9 cellular contexts compared by ENCODE assay signal in genomic region chr3:13073976-13074375, GRCh38. TPM values are rescaled to one million over a fixed set of nuclear protein-coding genes. Genes with fewer than 3 reads are reported as not detected.
A peak's percentile ranks its signal among the peaks of the same experiment; 100 is the strongest.
DNase-seq lines count a peak whose midpoint lies in the region; ATAC-seq and TF ChIP-seq lines count a peak whose summit lies in the region.
"Had no signal": no experiment of that assay in that cellular context is flagged by ENCODE, and none has a peak within 500 bp of the region (broad histone marks: within the 10 kb centered on the region; RNA-seq: fewer than 3 reads in every experiment).

No MANE protein-coding gene starts in this region.

- no CpG with 5 or more reads among the region's 14 CpGs for WGBS in mesendoderm (ENCODE audit: extremely low coverage, insufficient coverage, low lambda C conversion rate)

- no peak overlapping the region for H4K5ac ChIP-seq in mesendoderm (ENCODE audit: low read length)

- intact Hi-C loops in CD8-positive, alpha-beta T cell (cut with DNase I, micrococcal nuclease) = loop anchor here (2.0 to 5.0 kb wide), 2 partner anchors 62 to 63 kb away; no protein-coding TSS in a partner anchor
- intact Hi-C loops in activated T-helper 2 cell treated with anti-CD3 and anti-CD28 coated beads, Interferon-gamma antibody, Interleukin-2, Interleukin-4, amounts not matched to agents 10 μg/mL and 5 μg/mL and 100 μg/mL, durations not matched to agents 14 hours and 24 hours and 36 hours (cut with micrococcal nuclease) = no loop called here

- peak overlapping the region; percentile 32 for H3K27ac ChIP-seq in CD8-positive, alpha-beta T cell (ENCODE audit: low read depth, low read length)
- H3K27ac ChIP-seq in mesendoderm (ENCODE audit: low read depth, low read length) = no peak overlapping the region

- H3K4me3 ChIP-seq in CD8-positive, alpha-beta T cell (ENCODE audit: low read depth, low read length) = peak overlapping the region; percentile 56
- H3K4me3 ChIP-seq in H7 (ENCODE audit: insufficient read depth, low read depth, low read length) (no peak overlapping the region), mesendoderm (ENCODE audit: low read length) (no peak overlapping the region), HAP-1 (no peak overlapping the region)

- H3K56ac ChIP-seq in mesendoderm (ENCODE audit: low read length) = no peak overlapping the region

- no peak overlapping the region for H3K4ac ChIP-seq in mesendoderm (ENCODE audit: low read depth, low read length)

- H3K36me3 ChIP-seq in CD8-positive, alpha-beta T cell (ENCODE audit: insufficient read depth, low read length) = no peaks in the 10 kb centered on the region
- H3K36me3 ChIP-seq in H7 (replicated peaks; ENCODE audit: control insufficient read depth, insufficient read depth, low read length) (no peaks in the 10 kb centered on the region), mesendoderm (ENCODE audit: control insufficient read depth, insufficient read depth, low read length) (no peaks in the 10 kb centered on the region), HAP-1 (replicated peaks) (no peaks in the 10 kb centered on the region)

- in situ Hi-C loops in HAP-1 (cut with MboI; ENCODE audit: low sequenced_read_pairs) = no loop called here

- H3K27me3 ChIP-seq in CD8-positive, alpha-beta T cell (ENCODE audit: insufficient read depth, low read length) = no peaks in the 10 kb centered on the region
- H3K27me3 ChIP-seq in H7 (ENCODE audit: control insufficient read depth, insufficient read depth, low read length) (peaks cover 2% of the 10 kb centered on the region; the same call in 1 of the 2 replicates), mesendoderm (ENCODE audit: insufficient read depth, low read length, poor library complexity) (no peaks in the 10 kb centered on the region), HAP-1 (ENCODE audit: low read depth) (no peaks in the 10 kb centered on the region)

- no peak overlapping the region for H3K18ac ChIP-seq in mesendoderm (ENCODE audit: low read length)

- no peak overlapping the region for H3K4me2 ChIP-seq in mesendoderm (ENCODE audit: low read length)

- H2BK5ac ChIP-seq in mesendoderm (ENCODE audit: low read length) = no peak overlapping the region

- peaks cover 56% of the 10 kb centered on the region for H3K4me1 ChIP-seq in CD8-positive, alpha-beta T cell (ENCODE audit: insufficient read depth, low read length)
- H3K4me1 ChIP-seq in mesendoderm (ENCODE audit: control insufficient read depth, low read depth, low read length) (no peaks in the 10 kb centered on the region), HAP-1 (no peaks in the 10 kb centered on the region)
- H3K4me1 ChIP-seq: Caco-2 had no signal

- no peak overlapping the region for H3K9ac ChIP-seq in mesendoderm (ENCODE audit: low read length)

- no peak overlapping the region for H2BK15ac ChIP-seq in mesendoderm (replicated peaks; ENCODE audit: low read depth)

- no peaks in the 10 kb centered on the region for H3K9me3 Mint-ChIP-seq in CD8-positive, alpha-beta T cell
- H3K9me3 Mint-ChIP-seq in activated T-helper 2 cell treated with anti-CD3 and anti-CD28 coated beads, Interferon-gamma antibody, Interleukin-2, Interleukin-4, amounts not matched to agents 10 μg/mL and 5 μg/mL and 100 μg/mL, durations not matched to agents 14 hours and 24 hours and 36 hours = no peaks in the 10 kb centered on the region
- H3K9me3 Mint-ChIP-seq: neural crest cell had no signal

- H3K4me3 Mint-ChIP-seq in CD8-positive, alpha-beta T cell = peak overlapping the region; percentile 85
- peak overlapping the region; percentile 45 for H3K4me3 Mint-ChIP-seq in activated T-helper 2 cell treated with anti-CD3 and anti-CD28 coated beads, Interferon-gamma antibody, Interleukin-2, Interleukin-4, amounts not matched to agents 10 μg/mL and 5 μg/mL and 100 μg/mL, durations not matched to agents 14 hours and 24 hours and 36 hours (ENCODE audit: low read depth)

- H3K79me2 ChIP-seq in mesendoderm (ENCODE audit: control insufficient read depth, insufficient read depth, low read length) = no peaks in the 10 kb centered on the region

- TF ChIP-seq CTCF in CD8-positive, alpha-beta T cell (IDR thresholded peaks at IDR 0.05) = no peak

- H3K4me1 Mint-ChIP-seq in CD8-positive, alpha-beta T cell (ENCODE audit: low read depth) = peaks cover 49% of the 10 kb centered on the region
- H3K4me1 Mint-ChIP-seq in activated T-helper 2 cell treated with anti-CD3 and anti-CD28 coated beads, Interferon-gamma antibody, Interleukin-2, Interleukin-4, amounts not matched to agents 10 μg/mL and 5 μg/mL and 100 μg/mL, durations not matched to agents 14 hours and 24 hours and 36 hours (ENCODE audit: low read depth) = peaks cover 35% of the 10 kb centered on the region

- ATAC-seq in CD8-positive, alpha-beta T cell = no peak
- no peak for ATAC-seq in GM18502 (IDR thresholded peaks at IDR 0.05; ENCODE audit: poor library complexity, unreplicated experiment)

- H3K36me3 Mint-ChIP-seq in CD8-positive, alpha-beta T cell = no peaks in the 10 kb centered on the region
- no peaks in the 10 kb centered on the region for H3K36me3 Mint-ChIP-seq in activated T-helper 2 cell treated with anti-CD3 and anti-CD28 coated beads, Interferon-gamma antibody, Interleukin-2, Interleukin-4, amounts not matched to agents 10 μg/mL and 5 μg/mL and 100 μg/mL, durations not matched to agents 14 hours and 24 hours and 36 hours (ENCODE audit: low read depth)

- H2BK120ac ChIP-seq in mesendoderm (ENCODE audit: low read depth, low read length) = no peak overlapping the region

- H3K79me1 ChIP-seq in mesendoderm (ENCODE audit: low read length) = no peaks in the 10 kb centered on the region

- CTCF ChIA-PET in CD8-positive, alpha-beta T cell (lab: Charles Lee) = interaction anchor here (0.9 to 1.0 kb wide), 2 partner anchors 18 to 389 kb away, joined by 3 read pairs; no protein-coding TSS in a partner anchor

- no peak overlapping the region for H3K23ac ChIP-seq in mesendoderm (ENCODE audit: low read length)

- POLR2A ChIA-PET in CD8-positive, alpha-beta T cell (lab: Charles Lee) = interaction anchor here (1.1 kb wide), 1 partner anchor 280 kb away, joined by 3 read pairs; no protein-coding TSS in a partner anchor

- no peak for DNase-seq in CD8-positive, alpha-beta T cell
- peak; percentile 69 for DNase-seq in H7
- no peak for DNase-seq in activated T-helper 2 cell treated with anti-CD3 and anti-CD28 coated beads, Interferon-gamma antibody, Interleukin-2, Interleukin-4, amounts not matched to agents 10 μg/mL and 5 μg/mL and 100 μg/mL, durations not matched to agents 14 hours and 24 hours and 36 hours (ENCODE audit: low spot score)
- peak; percentile 29 for DNase-seq in mesendoderm
- DNase-seq in HAP-1 (ENCODE audit: low spot score in 2 of 2) = no peak
- DNase-seq in HuH-7.5 (ENCODE audit: low spot score) = no peak
- DNase-seq: Caco-2 had no signal

- no peaks in the 10 kb centered on the region for H3K27me3 Mint-ChIP-seq in CD8-positive, alpha-beta T cell (ENCODE audit: low read depth)
- H3K27me3 Mint-ChIP-seq in activated T-helper 2 cell treated with anti-CD3 and anti-CD28 coated beads, Interferon-gamma antibody, Interleukin-2, Interleukin-4, amounts not matched to agents 10 μg/mL and 5 μg/mL and 100 μg/mL, durations not matched to agents 14 hours and 24 hours and 36 hours (ENCODE audit: low read depth) = peaks cover 30% of the 10 kb centered on the region

- no peak overlapping the region for H4K8ac ChIP-seq in mesendoderm (ENCODE audit: low read depth, low read length)

- no peaks in the 10 kb centered on the region for H3K9me3 ChIP-seq in CD8-positive, alpha-beta T cell (ENCODE audit: low read length)
- no peaks in the 10 kb centered on the region for H3K9me3 ChIP-seq in HAP-1
- H3K9me3 ChIP-seq: Caco-2 had no signal

- H3K27ac Mint-ChIP-seq in CD8-positive, alpha-beta T cell = no peak overlapping the region
- H3K27ac Mint-ChIP-seq in activated T-helper 2 cell treated with anti-CD3 and anti-CD28 coated beads, Interferon-gamma antibody, Interleukin-2, Interleukin-4, amounts not matched to agents 10 μg/mL and 5 μg/mL and 100 μg/mL, durations not matched to agents 14 hours and 24 hours and 36 hours = no peak overlapping the region

- H2AK5ac ChIP-seq in mesendoderm (ENCODE audit: low read length) = no peak overlapping the region

RNA-seq across cellular contexts. Expression of gene IQSEC1, which starts 0.7 kb away (rescaled TPM):
- total RNA-seq in CD8-positive, alpha-beta T cell = 10 to 100 TPM; 71.2 to 79.0 TPM
- total RNA-seq in H7 (2014; rRNA removed; shearing (Covaris generic)) = 13.5 and 22.5 TPM in 2 replicates
- 28.1 and 31.2 TPM in 2 replicates for total RNA-seq in activated T-helper 2 cell treated with anti-CD3 and anti-CD28 coated beads, Interferon-gamma antibody, Interleukin-2, Interleukin-4, amounts not matched to agents 10 μg/mL and 5 μg/mL and 100 μg/mL, durations not matched to agents 14 hours and 24 hours and 36 hours
- polyA plus RNA-seq in mesendoderm (2013, experiment 1 of 2) = 17.2 TPM
- 17.2 TPM for polyA plus RNA-seq in mesendoderm (2013, experiment 2 of 2)

Comparison
In these comparisons a context has a peak if more than half of its experiments do, and no peak if none do; other contexts are left out.
1. DNase-seq: peak in H7 (single experiment) and mesendoderm (single experiment); none in CD8-positive, alpha-beta T cell (0 of 7), activated T-helper 2 cell treated with anti-CD3 and anti-CD28 coated beads, Interferon-gamma antibody, Interleukin-2, Interleukin-4, amounts not matched to agents 10 μg/mL and 5 μg/mL and 100 μg/mL, durations not matched to agents 14 hours and 24 hours and 36 hours (single experiment), HAP-1 (0 of 2) and HuH-7.5 (single experiment).